8 cellular contexts compared by ENCODE assay signal in genomic region chr10:79399242-79399831, GRCh38. TPM values are rescaled to one million over a fixed set of nuclear protein-coding genes. Genes with fewer than 3 reads are reported as not detected.
DNase-seq lines count a peak whose midpoint lies in the region; ATAC-seq and TF ChIP-seq lines count a peak whose summit lies in the region.

No MANE protein-coding gene starts in this region.

- CTCF ChIA-PET in A673 (lab: Charles Lee), result no interaction called here

- H3K27ac ChIP-seq in A673 (ENCODE audit: low read depth, low read length, poor library complexity, severe bottlenecking) (peak overlapping the region; percentile 67), stomach (peak overlapping the region in 1 of 5 donors; percentile 83)

- intact Hi-C loops in A673 (cut with micrococcal nuclease; ENCODE audit: unreplicated experiment) (no loop called here), stomach (cut with DNase I; ENCODE audit: low total_unique reads) (no loop called here)

- peak; percentile 81 for TF ChIP-seq EP300 in stomach (IDR thresholded peaks at IDR 0.05)

- no peak for ATAC-seq in GM19452 (IDR thresholded peaks at IDR 0.05; ENCODE audit: unreplicated experiment)

- TF ChIP-seq POLR2A in stomach (IDR thresholded peaks at IDR 0.05), result no peak

- H3K36me3 ChIP-seq in A673 (ENCODE audit: insufficient read depth, low read length, poor library complexity, severe bottlenecking) (no peaks in the 10 kb centered on the region), stomach (peaks cover 0 to 8% (median 6%) of the 10 kb centered on the region in 4 donors)

- in situ Hi-C loops in KBM-7 (cut with MboI; ENCODE audit: low pct_unique_long_range_greater_than_20kb, low sequenced_read_pairs), result loop anchor here (25.0 kb wide), 1 partner anchor 88 kb away; no protein-coding TSS in a partner anchor

- POLR2A ChIA-PET in A673 (lab: Charles Lee; ENCODE audit: low non-redundant PET), result no interaction called here

- H3K27me3 ChIP-seq in A673 (replicated peaks; ENCODE audit: insufficient read depth, low read depth, low read length, poor library complexity) (no peaks in the 10 kb centered on the region), stomach (no peaks in the 10 kb centered on the region)

- H3K4me3 ChIP-seq in A673 (ENCODE audit: low read depth, low read length, poor library complexity, severe bottlenecking) (no peak overlapping the region), stomach (peak overlapping the region in 1 of 4 donors; percentile 0)

- TF ChIP-seq CTCF in A673 (conservative IDR thresholded peaks at IDR 0.05; ENCODE audit: low read depth, low read length) (no peak), stomach (IDR thresholded peaks at IDR 0.05) (no peak)

- H3K9me3 ChIP-seq in A673 (ENCODE audit: low read depth, low read length, poor library complexity, severe bottlenecking) (no peaks in the 10 kb centered on the region), stomach (no peaks in the 10 kb centered on the region)

- peaks cover 28% of the 10 kb centered on the region for H3K4me1 ChIP-seq in A673 (ENCODE audit: insufficient read depth, low read length, poor library complexity, severe bottlenecking)
- H3K4me1 ChIP-seq in stomach, result peaks cover 0 to 5% (median 2%) of the 10 kb centered on the region in 4 donors

- BruUV-seq in A673 (replicated peaks; lab: Mats Ljungman, UMichigan), result no TSS peak

- WGBS in stomach, 5 donors, result 9 to 24% (median 12%) methylated on average over 12 to 13 of the region's 13 CpGs

- DNase-seq in A673 (ENCODE audit: low spot score) (peak; percentile 74), KBM-7 (peak; percentile 78), cerebellum (ENCODE audit: low spot score) (peak; percentile 27), kidney glomerular epithelial cell (lab: John Stamatoyannopoulos, UW) (peak; percentile 82), stomach (peak; percentile 81), OCI-M1 (lab: John Stamatoyannopoulos, UW) (no peak), NCI-H1092 treated with DMSO at 0.1 percent for 48 hours (lab: John Stamatoyannopoulos, UW) (no peak)

RNA-seq across cellular contexts. Expression of gene ZCCHC24, which starts 46.1 kb away (rescaled TPM):
- total RNA-seq in A673 (2021) (9.8 and 17.9 TPM in 2 replicates), cerebellum (18.9 TPM), stomach (10 to 100 TPM in 4 of 5 donors, 1 to 10 TPM in 1; 9.7 to 60.3 (median 28.0) TPM)
- polyA plus RNA-seq in stomach, result 10 to 100 TPM; 13.3 to 53.0 (median 45.3) TPM

RNA-seq across cellular contexts. Expression of gene PPIF, which starts 52.1 kb away (rescaled TPM):
- 133 and 160 TPM in 2 replicates for total RNA-seq in A673 (2021)
- total RNA-seq in cerebellum, result 10.9 TPM
- 100 to 1,000 TPM in 1 of 5 donors, 10 to 100 TPM in 3, 1 to 10 TPM in 1; 6.4 to 149 (median 46.8) TPM for total RNA-seq in stomach
- polyA plus RNA-seq in stomach, result 100 to 1,000 TPM in 1 of 3 donors, 10 to 100 TPM in 2; 27.5 to 177 (median 54.7) TPM

Comparison
In these comparisons a context has a peak if more than half of its experiments do, and no peak if none do; other contexts are left out.
1. DNase-seq: peak in A673 (single experiment), KBM-7 (single experiment), cerebellum (single experiment), kidney glomerular epithelial cell (single experiment) and stomach (single experiment); none in OCI-M1 (single experiment) and NCI-H1092 treated with DMSO at 0.1 percent for 48 hours (single experiment).